In genomic region chr20:2840967-2841531, GRCh38 we compare ENCODE assay signal across 8 cellular contexts. TPM values are rescaled to one million over a fixed set of nuclear protein-coding genes. Genes with fewer than 3 reads are reported as not detected.
DNase-seq lines count a peak whose midpoint lies in the region; ATAC-seq and TF ChIP-seq lines count a peak whose summit lies in the region.

No MANE protein-coding gene starts in this region.

- H3K4me3 Mint-ChIP-seq in T-helper 17 cell: peak overlapping the region; percentile 86

- peaks cover 8% of the 10 kb centered on the region for H3K36me3 Mint-ChIP-seq in T-helper 17 cell (ENCODE audit: low read depth)

- H3K27ac Mint-ChIP-seq in T-helper 17 cell: peak overlapping the region; percentile 86

- H3K9me3 ChIP-seq in DND-41 (ENCODE audit: insufficient read depth, low read length, severe bottlenecking): no peaks in the 10 kb centered on the region
- H3K9me3 ChIP-seq in T-helper 17 cell (ENCODE audit: control insufficient read depth, low read length, poor library complexity, severe bottlenecking): no peaks in the 10 kb centered on the region

- H3K4me2 ChIP-seq in DND-41 (ENCODE audit: insufficient read depth, low read length): peak overlapping the region; percentile 95

- H3K4me1 ChIP-seq in DND-41 (ENCODE audit: insufficient read depth, low read length): peaks cover 22% of the 10 kb centered on the region

- H3K4me1 Mint-ChIP-seq in T-helper 17 cell: peaks cover 35% of the 10 kb centered on the region

- peak overlapping the region; percentile 61 for H3K9ac ChIP-seq in DND-41 (ENCODE audit: low read depth, low read length)

- peak overlapping the region; percentile 100 for H2AFZ ChIP-seq in DND-41 (ENCODE audit: low read depth, low read length)

- H3K36me3 ChIP-seq in DND-41 (ENCODE audit: insufficient read depth, low read length): no peaks in the 10 kb centered on the region

- TF ChIP-seq CTCF in DND-41 (IDR thresholded peaks at IDR 0.05; ENCODE audit: borderline replicate concordance, extremely low read depth, low read length, poor library complexity, severe bottlenecking): peak; percentile 3

- peak; percentile 46 for ATAC-seq in DND-41 (ENCODE audit: insufficient read depth, low read depth)
- peak; percentile 44 for ATAC-seq in GM19455 (IDR thresholded peaks at IDR 0.05; ENCODE audit: unreplicated experiment)
- ATAC-seq in HG03520 (IDR thresholded peaks at IDR 0.05; ENCODE audit: unreplicated experiment): peak; percentile 17
- ATAC-seq in T-helper 17 cell: peak; percentile 27

- H4K20me1 ChIP-seq in DND-41 (ENCODE audit: insufficient read depth, low read length): no peaks in the 10 kb centered on the region

- H3K27me3 Mint-ChIP-seq in T-helper 17 cell: no peaks in the 10 kb centered on the region

- H3K27ac ChIP-seq in DND-41 (ENCODE audit: low read length): peak overlapping the region; percentile 47

- H3K79me2 ChIP-seq in DND-41 (ENCODE audit: insufficient read depth, low read length): no peaks in the 10 kb centered on the region

- peak overlapping the region; percentile 50 to 80; a peak in 3 of 4 replicates for H3K4me3 ChIP-seq in DND-41 (ENCODE audit: low read depth in 1 of 2, low read length in 2 of 2)

- DNase-seq in DND-41 (peak; percentile 40), T-helper 17 cell (peak in 1 of 3 donors; percentile 27), dedifferentiated amniotic fluid mesenchymal stem cell (ENCODE audit: extremely low spot score) (peak; percentile 17), left kidney (ENCODE audit: low read depth, low spot score) (peak; percentile 66), NCI-H524 treated with DMSO at 0.1 percent for 48 hours (lab: John Stamatoyannopoulos, UW) (no peak)
- DNase-seq in stimulated activated CD4-positive, alpha-beta T cell treated with anti-CD3 and anti-CD28 coated beads, Interleukin-4, amount 100 ng/mL, for 1 hour: peak; percentile 33

- no peaks in the 10 kb centered on the region for H3K27me3 ChIP-seq in DND-41 (ENCODE audit: insufficient read depth, low read length, poor library complexity)

RNA-seq across cellular contexts. Expression of gene VPS16, which starts 0.5 kb away (rescaled TPM):
- 10 to 100 TPM; 41.9 to 42.9 TPM for total RNA-seq in T-helper 17 cell

RNA-seq across cellular contexts. Expression of gene PCED1A, which starts 0.6 kb away (rescaled TPM):
- total RNA-seq in T-helper 17 cell: 10 to 100 TPM; 45.8 to 47.0 TPM

RNA-seq across cellular contexts. Expression of gene TMEM239, which starts 24.9 kb away (rescaled TPM):
- total RNA-seq in T-helper 17 cell: not detected

RNA-seq across cellular contexts. Expression of gene C20orf141, which starts 26.3 kb away (rescaled TPM):
- total RNA-seq in T-helper 17 cell: not detected

RNA-seq across cellular contexts. Expression of gene PTPRA, which starts 32.2 kb away (rescaled TPM):
- 10 to 100 TPM; 72.1 to 76.5 TPM for total RNA-seq in T-helper 17 cell
